ENCODE assay signal across 18 cellular contexts in the genomic region with DNA sequence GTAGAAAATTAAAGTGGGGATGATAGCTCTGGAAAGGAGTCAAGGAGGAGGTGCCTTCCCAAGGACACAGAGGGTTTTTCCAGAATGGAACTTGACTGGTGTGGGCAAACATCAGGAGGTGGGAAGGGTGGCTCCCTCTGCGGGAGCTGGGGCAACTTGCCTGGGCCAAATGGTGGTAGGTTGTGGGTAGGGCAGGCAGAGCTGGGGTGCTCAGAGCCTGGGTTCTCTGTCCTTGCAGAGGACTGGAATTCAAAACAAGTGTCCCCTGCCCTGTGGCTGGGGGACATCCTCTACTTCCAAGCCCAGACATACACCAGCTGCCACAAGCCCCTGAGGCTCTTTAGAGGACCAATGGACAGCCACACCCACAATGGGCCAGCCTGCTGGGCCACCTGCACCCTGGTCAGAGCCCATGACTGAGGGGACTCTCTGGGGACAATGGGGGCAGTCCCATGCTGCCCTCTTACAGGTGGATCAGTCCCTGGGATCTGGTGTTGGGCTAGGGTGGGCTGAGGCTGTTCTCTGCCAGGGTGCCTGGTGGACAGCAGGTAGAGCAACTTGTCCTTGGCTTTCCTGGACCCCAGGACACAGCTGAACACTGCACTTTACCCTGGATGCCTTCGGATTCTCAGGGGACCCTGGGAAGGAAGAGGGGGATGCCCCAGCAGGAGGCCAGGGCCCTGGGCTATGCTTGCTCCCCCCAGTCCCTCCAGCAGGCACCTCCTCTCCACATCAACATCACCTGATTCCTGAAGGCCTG. TPM values are rescaled to one million over a fixed set of nuclear protein-coding genes. Genes with fewer than 3 reads are reported as not detected.
"Had no signal": no experiment of that assay in that cellular context is flagged by ENCODE, and none has a peak within 500 bp of the region (broad histone marks: within the 10 kb centered on the region; RNA-seq: fewer than 3 reads in every experiment).

No MANE protein-coding gene starts in this region.

- ATAC-seq: activated naive CD8-positive, alpha-beta T cell treated with anti-CD3 and anti-CD28 coated beads, Interleukin-2, amount 50 U/mL, for 24 hours; esophagus mucosa; heart left ventricle; naive thymus-derived CD4-positive, alpha-beta T cell; right cardiac atrium; stimulated activated naive CD8-positive, alpha-beta T cell treated with anti-CD3 and anti-CD28 coated beads, Interleukin-15, Interleukin-2, amounts not matched to agents 100 U/mL and 50 U/mL, for 24 hours had no signal

- DNase-seq: activated CD4-positive, alpha-beta T cell treated with anti-CD3 and anti-CD28 coated beads for 4 hours; activated CD4-positive, alpha-beta T cell treated with anti-CD3 and anti-CD28 coated beads, Interleukin-2, amount 50 U/mL, for 4 hours; activated naive CD8-positive, alpha-beta T cell treated with anti-CD3 and anti-CD28 coated beads, Interleukin-2, amount 50 U/mL, for 24 hours; activated T-cell treated with anti-CD3 and anti-CD28 coated beads, Interleukin-2, amount 50 U/mL, for 1 hour; amygdala; caudate nucleus; foreskin fibroblast; heart left ventricle; hypothalamus; immature natural killer cell; midbrain; naive thymus-derived CD4-positive, alpha-beta T cell; stimulated activated CD4-positive, alpha-beta T cell treated with anti-CD3 and anti-CD28 coated beads, Interleukin-2, amount 100 ng/mL, for 48 hours; stimulated activated naive CD8-positive, alpha-beta T cell treated with anti-CD3 and anti-CD28 coated beads, Interleukin-15, Interleukin-2, amounts not matched to agents 100 U/mL and 50 U/mL, for 24 hours; T-helper 1 cell; thyroid gland had no signal

RNA-seq across cellular contexts. Expression of a gene that starts 38.6 kb away (rescaled TPM):
- total RNA-seq: naive thymus-derived CD4-positive, alpha-beta T cell had no signal
